16 cellular contexts compared by ENCODE assay signal in genomic region chr20:62675156-62675871, GRCh38. TPM values are rescaled to one million over a fixed set of nuclear protein-coding genes. Genes with fewer than 3 reads are reported as not detected.
DNase-seq lines count a peak whose midpoint lies in the region; ATAC-seq and TF ChIP-seq lines count a peak whose summit lies in the region.
"Had no signal": no experiment of that assay in that cellular context is flagged by ENCODE, and none has a peak within 500 bp of the region (broad histone marks: within the 10 kb centered on the region; RNA-seq: fewer than 3 reads in every experiment).

No MANE protein-coding gene starts in this region.

- in situ Hi-C loops in G401 (cut with HindIII; ENCODE audit: low sequenced_read_pairs): no loop called here

- peak; percentile 41 for ATAC-seq in omental fat pad (ENCODE audit: low FRiP score)
- ATAC-seq in HG02981 (IDR thresholded peaks at IDR 0.05; ENCODE audit: unreplicated experiment): no peak

- peaks cover 13% of the 10 kb centered on the region for H3K36me3 ChIP-seq in WERI-Rb-1
- H3K36me3 ChIP-seq: colonic mucosa had no signal

- H3K9me3 ChIP-seq in WERI-Rb-1 (ENCODE audit: severe bottlenecking): peaks cover 7% of the 10 kb centered on the region
- H3K9me3 ChIP-seq: colonic mucosa had no signal

- peak overlapping the region; percentile 11 for H3K4me3 ChIP-seq in WERI-Rb-1 (ENCODE audit: low read depth, low read length)
- H3K4me3 ChIP-seq: colonic mucosa, PC-9 had no signal

- DNase-seq in G401 (ENCODE audit: low spot score) (peak; percentile 54), NCI-H524 (lab: John Stamatoyannopoulos, UW) (peak; percentile 82 to 85), WERI-Rb-1 (peak; percentile 91), omental fat pad (ENCODE audit: low spot score) (no peak), T1000 (lab: John Stamatoyannopoulos, UW) (no peak), mesenteric fat pad (ENCODE audit: low spot score) (no peak)
- DNase-seq in stimulated activated CD4-positive, alpha-beta T cell treated with anti-CD3 and anti-CD28 coated beads, Interleukin-4, amount 100 ng/mL, for 24 hours: no peak
- DNase-seq: Caco-2, colonic mucosa, H7, midbrain, NCI-H2081 treated with DMSO at 0.1 percent for 48 hours, PC-9 had no signal

- peak overlapping the region; percentile 98 for H3K27ac ChIP-seq in WERI-Rb-1
- H3K27ac ChIP-seq: colonic mucosa, PC-9, VCaP had no signal

- H3K27me3 ChIP-seq in WERI-Rb-1 (ENCODE audit: insufficient read depth, low read depth, severe bottlenecking): no peaks in the 10 kb centered on the region
- H3K27me3 ChIP-seq: colonic mucosa had no signal

- TF ChIP-seq CTCF in WERI-Rb-1 (IDR thresholded peaks at IDR 0.05; ENCODE audit: low read depth, low read length) (no peak), omental fat pad (IDR thresholded peaks at IDR 0.05) (no peak)

RNA-seq across cellular contexts. Expression of gene SLCO4A1, which starts 33.0 kb away (rescaled TPM):
- total RNA-seq in G401 (2014; rRNA removed; shearing (Covaris generic)): 9.2 and 10.3 TPM in 2 replicates
- total RNA-seq in omental fat pad (10 to 100 TPM; 26.1 to 67.4 (median 55.6) TPM), mesenteric fat pad (44.4 TPM)

RNA-seq across cellular contexts. Expression of gene NTSR1, which starts 33.3 kb away (rescaled TPM):
- total RNA-seq in G401 (2014; rRNA removed; shearing (Covaris generic)): not detected in 2 replicates
- under 1 TPM in 2 of 4 donors, not detected in 2; 0.24 to 0.25 TPM for total RNA-seq in omental fat pad
- total RNA-seq in mesenteric fat pad: not detected
- total RNA-seq: renal cortical epithelial cell had no signal

Comparison
In these comparisons a context has a peak if more than half of its experiments do, and no peak if none do; other contexts are left out.
1. DNase-seq: peak in G401 (single experiment), NCI-H524 (2 of 2) and WERI-Rb-1 (single experiment); none in omental fat pad (single experiment), stimulated activated CD4-positive, alpha-beta T cell treated with anti-CD3 and anti-CD28 coated beads, Interleukin-4, amount 100 ng/mL, for 24 hours (single experiment), T1000 (single experiment) and mesenteric fat pad (single experiment).